Comparison of ENCODE assay signal across 7 cellular contexts in the genomic region with DNA sequence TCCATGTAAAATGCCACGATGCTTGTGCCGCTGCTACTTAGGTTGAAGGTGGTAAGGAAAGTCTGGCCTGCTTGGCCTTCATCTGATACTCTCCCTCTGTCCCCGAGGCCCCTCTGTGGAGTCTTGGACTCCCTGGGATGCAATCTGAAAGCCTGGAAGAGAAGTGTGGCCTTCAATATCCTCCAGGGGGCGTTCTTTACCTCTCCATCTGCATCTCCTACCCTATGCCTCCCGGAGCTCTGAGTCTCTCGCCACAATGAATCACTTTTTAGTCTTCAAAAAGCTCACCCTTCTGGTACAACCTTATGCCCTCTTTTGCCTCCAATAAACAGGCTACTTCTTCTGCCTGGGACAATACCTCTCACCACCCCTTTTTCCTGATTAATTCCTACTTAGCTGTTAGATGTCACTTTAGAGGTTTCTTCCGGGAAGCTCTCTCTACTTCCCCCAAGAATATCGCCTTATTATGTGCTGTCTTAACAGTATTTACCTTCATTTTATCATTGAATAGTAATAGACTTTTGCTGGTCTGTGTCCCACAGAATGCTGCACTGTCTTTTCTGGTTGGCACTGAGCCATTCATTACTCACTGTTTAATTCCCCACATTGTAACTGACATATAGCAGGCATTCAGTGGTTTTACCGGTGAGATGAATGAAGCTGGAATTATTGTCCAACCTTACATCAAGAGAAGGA. TPM values are rescaled to one million over a fixed set of nuclear protein-coding genes. Genes with fewer than 3 reads are reported as not detected.
DNase-seq lines count a peak whose midpoint lies in the region; ATAC-seq and TF ChIP-seq lines count a peak whose summit lies in the region.

No MANE protein-coding gene starts in this region.

- 23 to 27% methylated on average over 9 of the region's 9 CpGs for WGBS in testis, 2 donors

- peak; percentile 60 for ATAC-seq in HG03097 (IDR thresholded peaks at IDR 0.05; ENCODE audit: low FRiP score, unreplicated experiment)

- peak; percentile 64 for DNase-seq in GM10248 (ENCODE audit: extremely low spot score)
- peak; percentile 68 for DNase-seq in NCI-H526 treated with DMSO at 0.1 percent for 48 hours (lab: John Stamatoyannopoulos, UW)
- peak; percentile 54 for DNase-seq in activated CD4-positive, alpha-beta memory T cell treated with anti-CD3 and anti-CD28 coated beads, Interleukin-2, amount 10 ng/mL, durations not matched to agents 7 days and 5 days
- DNase-seq in endothelial cell (ENCODE audit: low spot score): peak; percentile 60
- DNase-seq in middle frontal gyrus (ENCODE audit: extremely low spot score, low spot score): peak; percentile 24
- peak; percentile 75 for DNase-seq in testis

- H3K27me3 Mint-ChIP-seq in activated CD4-positive, alpha-beta memory T cell treated with anti-CD3 and anti-CD28 coated beads, Interleukin-2, amount 10 ng/mL, durations not matched to agents 7 days and 5 days: peaks cover 23% of the 10 kb centered on the region
- H3K27me3 Mint-ChIP-seq in endothelial cell (ENCODE audit: unreplicated experiment): no peaks in the 10 kb centered on the region

- H3K4me3 Mint-ChIP-seq in activated CD4-positive, alpha-beta memory T cell treated with anti-CD3 and anti-CD28 coated beads, Interleukin-2, amount 10 ng/mL, durations not matched to agents 7 days and 5 days: no peak overlapping the region
- no peak overlapping the region for H3K4me3 Mint-ChIP-seq in endothelial cell (ENCODE audit: unreplicated experiment)

- H3K4me1 ChIP-seq in testis: no peaks in the 10 kb centered on the region

- intact Hi-C loops in testis (cut with DNase I; ENCODE audit: low total_unique reads): no loop called here

- H3K4me3 ChIP-seq in testis: no peak overlapping the region

- H3K27me3 ChIP-seq in testis: no peaks in the 10 kb centered on the region

- POLR2A ChIA-PET in GM10248 (lab: Yijun Ruan, JAX): no interaction called here
- POLR2A ChIA-PET in activated CD4-positive, alpha-beta memory T cell treated with anti-CD3 and anti-CD28 coated beads, Interleukin-2, amount 10 ng/mL, durations not matched to agents 7 days and 5 days (lab: Charles Lee): interaction anchor here (0.8 to 1.0 kb wide), 2 partner anchors 14 to 103 kb away, joined by 3 read pairs; no protein-coding TSS in a partner anchor

- H3K9me3 Mint-ChIP-seq in activated CD4-positive, alpha-beta memory T cell treated with anti-CD3 and anti-CD28 coated beads, Interleukin-2, amount 10 ng/mL, durations not matched to agents 7 days and 5 days: no peaks in the 10 kb centered on the region
- H3K9me3 Mint-ChIP-seq in endothelial cell (ENCODE audit: unreplicated experiment): no peaks in the 10 kb centered on the region

- H3K27ac Mint-ChIP-seq in activated CD4-positive, alpha-beta memory T cell treated with anti-CD3 and anti-CD28 coated beads, Interleukin-2, amount 10 ng/mL, durations not matched to agents 7 days and 5 days: no peak overlapping the region
- H3K27ac Mint-ChIP-seq in endothelial cell (ENCODE audit: unreplicated experiment): no peak overlapping the region

- no peak overlapping the region for H3K27ac ChIP-seq in testis

- H3K36me3 ChIP-seq in testis (ENCODE audit: low read depth, missing control alignments): no peaks in the 10 kb centered on the region

- no peaks in the 10 kb centered on the region for H3K36me3 Mint-ChIP-seq in activated CD4-positive, alpha-beta memory T cell treated with anti-CD3 and anti-CD28 coated beads, Interleukin-2, amount 10 ng/mL, durations not matched to agents 7 days and 5 days (ENCODE audit: low read depth)
- H3K36me3 Mint-ChIP-seq in endothelial cell (ENCODE audit: low read depth, unreplicated experiment): no peaks in the 10 kb centered on the region

- no peaks in the 10 kb centered on the region for H3K9me3 ChIP-seq in testis

- CTCF ChIA-PET in GM10248 (lab: Yijun Ruan, JAX): interaction anchor here (0.6 to 3.3 kb wide), 33 partner anchors 8 to 855 kb away, joined by 3 to 20 read pairs (median 3); partner anchors contain the start of genes ATG5 and CRYBG1
- CTCF ChIA-PET in activated CD4-positive, alpha-beta memory T cell treated with anti-CD3 and anti-CD28 coated beads, Interleukin-2, amount 10 ng/mL, durations not matched to agents 7 days and 5 days (lab: Charles Lee): interaction anchor here (0.6 to 1.7 kb wide), 34 partner anchors 8 to 1464 kb away, joined by 3 to 16 read pairs (median 4); partner anchors contain the start of genes ATG5 and CRYBG1

- TF ChIP-seq CTCF in GM10248 (IDR thresholded peaks at IDR 0.05; ENCODE audit: control extremely low read depth, extremely low read depth, low read depth, missing control alignments) (peak; percentile 54), endothelial cell (IDR thresholded peaks at IDR 0.05; ENCODE audit: unreplicated experiment) (peak; percentile 71), testis (IDR thresholded peaks at IDR 0.05) (peak in 2 of 3 experiments; percentile 46 to 57)

- peaks cover 4% of the 10 kb centered on the region for H3K4me1 Mint-ChIP-seq in activated CD4-positive, alpha-beta memory T cell treated with anti-CD3 and anti-CD28 coated beads, Interleukin-2, amount 10 ng/mL, durations not matched to agents 7 days and 5 days
- no peaks in the 10 kb centered on the region for H3K4me1 Mint-ChIP-seq in endothelial cell (ENCODE audit: unreplicated experiment)

- TF ChIP-seq POLR2A in testis (IDR thresholded peaks at IDR 0.05): no peak

RNA-seq across cellular contexts. Expression of gene ATG5, which starts 13.9 kb away (rescaled TPM):
- total RNA-seq in activated CD4-positive, alpha-beta memory T cell treated with anti-CD3 and anti-CD28 coated beads, Interleukin-2, amount 10 ng/mL, durations not matched to agents 7 days and 5 days: 10 to 100 TPM; 35.4 to 35.6 TPM
- total RNA-seq in endothelial cell (ENCODE audit: unreplicated experiment) (27.5 TPM), testis (10 to 100 TPM; 27.6 to 34.9 TPM)
- 21.5 TPM for polyA plus RNA-seq in testis (ENCODE audit: insufficient read depth, low read depth, low replicate concordance)

RNA-seq across cellular contexts. Expression of gene CRYBG1, which starts 21.0 kb away (rescaled TPM):
- total RNA-seq in activated CD4-positive, alpha-beta memory T cell treated with anti-CD3 and anti-CD28 coated beads, Interleukin-2, amount 10 ng/mL, durations not matched to agents 7 days and 5 days: 10 to 100 TPM; 59.2 TPM
- total RNA-seq in endothelial cell (ENCODE audit: unreplicated experiment) (0.08 TPM), testis (1 to 10 TPM; 4.8 to 7.8 TPM)
- 16.5 TPM for polyA plus RNA-seq in testis (ENCODE audit: insufficient read depth, low read depth, low replicate concordance)

Comparison
In these comparisons a context has a peak if more than half of its experiments do, and no peak if none do; other contexts are left out.
1. DNase-seq: peak in every context shown above with its lines; median percentile 75 in testis; 68 in NCI-H526 treated with DMSO at 0.1 percent for 48 hours; 64 in GM10248; 60 in endothelial cell; 54 in activated CD4-positive, alpha-beta memory T cell treated with anti-CD3 and anti-CD28 coated beads, Interleukin-2, amount 10 ng/mL, durations not matched to agents 7 days and 5 days; 24 in middle frontal gyrus.
2. RNA of gene CRYBG1, which starts 21.0 kb away (total RNA-seq): 59.2 TPM in activated CD4-positive, alpha-beta memory T cell treated with anti-CD3 and anti-CD28 coated beads, Interleukin-2, amount 10 ng/mL, durations not matched to agents 7 days and 5 days; 4.8 to 7.8 TPM in testis and 0.08 TPM in endothelial cell (single experiment); every median in the first group is over 4 times any median in the second.
3. Peak in every context shown above with its lines, with median percentiles within 50 percentile points of each other: CTCF ChIP-seq.